20 cellular contexts compared by ENCODE assay signal in genomic region chr15:100737214-100737613, GRCh38.
"Had no signal": no experiment of that assay in that cellular context is flagged by ENCODE, and none has a peak within 500 bp of the region (broad histone marks: within the 10 kb centered on the region; RNA-seq: fewer than 3 reads in every experiment).

No MANE protein-coding gene starts in this region.

- H3K9me3 Mint-ChIP-seq: immature natural killer cell, nephron had no signal

- H3K4me3 ChIP-seq: esophagus muscularis mucosa, gastroesophageal sphincter, left ventricle myocardium inferior, lower lobe of right lung, spleen, stomach, thoracic aorta, transverse colon had no signal

- H3K27ac ChIP-seq: epithelial cell of prostate, esophagus muscularis mucosa, gastroesophageal sphincter, left ventricle myocardium inferior, lower lobe of right lung, spleen, stomach, thoracic aorta, transverse colon had no signal

- H3K4me3 Mint-ChIP-seq: effector memory CD8-positive, alpha-beta T cell; immature natural killer cell; memory B cell; nephron had no signal

- H3K27me3 Mint-ChIP-seq: memory B cell had no signal

- H3K9me3 ChIP-seq: esophagus muscularis mucosa, gastroesophageal sphincter, left ventricle myocardium inferior, lower lobe of right lung, spleen, stomach, thoracic aorta, transverse colon had no signal

- H3K27me3 ChIP-seq: esophagus muscularis mucosa, gastroesophageal sphincter, transverse colon had no signal

- H3K36me3 Mint-ChIP-seq: immature natural killer cell, memory B cell had no signal

- ATAC-seq: effector memory CD8-positive, alpha-beta T cell; gastroesophageal sphincter; lower lobe of right lung; sciatic nerve had no signal

- H3K4me1 Mint-ChIP-seq: immature natural killer cell, memory B cell had no signal

- H3K27ac Mint-ChIP-seq: effector memory CD8-positive, alpha-beta T cell; immature natural killer cell; memory B cell; nephron had no signal

- H3K4me1 ChIP-seq: spleen, stomach had no signal

- DNase-seq: effector memory CD8-positive, alpha-beta T cell; glutamatergic neuron; immature natural killer cell; left ventricle myocardium inferior; lower lobe of right lung; midbrain; stimulated activated CD4-positive, alpha-beta T cell treated with anti-CD3 and anti-CD28 coated beads, Interleukin-2, amount 100 ng/mL, for 24 hours; stimulated activated CD4-positive, alpha-beta T cell treated with anti-CD3 and anti-CD28 coated beads, Interleukin-4, amount 100 ng/mL, for 4 hours; stimulated activated naive CD4-positive, alpha-beta T cell; stomach; substantia nigra; transverse colon had no signal

- H3K36me3 ChIP-seq: esophagus muscularis mucosa, gastroesophageal sphincter, left ventricle myocardium inferior, lower lobe of right lung, spleen, stomach, thoracic aorta, transverse colon had no signal
